8 cellular contexts compared by ENCODE assay signal in the genomic region with DNA sequence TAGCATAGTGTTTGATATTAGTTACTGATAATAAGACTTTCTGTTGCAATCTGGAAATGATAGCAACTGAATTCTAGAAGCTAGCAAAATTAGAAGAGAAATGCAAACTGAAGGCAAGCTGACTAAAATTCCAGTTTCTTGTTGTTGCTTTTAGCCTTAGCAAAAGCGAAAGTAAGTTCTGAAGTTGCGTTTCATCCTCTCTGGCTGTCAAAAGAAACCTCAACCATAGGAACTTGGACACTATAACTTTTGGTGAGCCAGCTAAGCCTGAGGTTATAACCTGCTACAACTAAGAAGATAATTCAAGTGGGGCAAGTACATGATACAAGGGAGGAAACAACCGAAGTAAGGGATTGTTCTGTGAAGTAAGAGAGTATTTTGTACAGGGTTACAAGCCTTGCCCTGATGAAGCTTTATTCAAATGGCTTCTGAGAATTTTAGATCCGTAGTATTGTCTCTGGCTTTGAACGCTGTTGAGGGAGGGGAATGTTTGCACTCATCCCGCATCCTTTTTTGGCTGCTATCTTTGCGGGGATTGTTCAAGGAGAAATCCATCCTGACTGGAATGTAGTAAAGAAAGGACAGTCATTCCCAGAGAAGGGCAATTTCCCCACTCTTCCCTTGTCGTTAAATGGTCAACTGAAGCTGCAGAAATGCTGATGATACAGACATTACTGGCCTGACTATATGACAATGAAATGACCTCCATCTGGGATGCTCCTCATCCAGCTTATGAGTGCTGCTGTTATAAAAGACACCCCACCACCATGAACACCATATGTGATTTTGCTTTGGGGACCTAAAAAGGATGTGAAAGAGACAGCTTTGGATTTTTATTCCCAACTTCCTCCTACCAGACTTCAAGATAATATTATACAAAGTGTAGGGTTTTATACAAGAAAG. TPM values are rescaled to one million over a fixed set of nuclear protein-coding genes. Genes with fewer than 3 reads are reported as not detected.
DNase-seq lines count a peak whose midpoint lies in the region; ATAC-seq, FAIRE-seq and TF ChIP-seq lines count a peak whose summit lies in the region.

No MANE protein-coding gene starts in this region.

- ATAC-seq in GM19351 (IDR thresholded peaks at IDR 0.05; ENCODE audit: unreplicated experiment): peak; percentile 84
- peak; percentile 90 for ATAC-seq in HG03432 (IDR thresholded peaks at IDR 0.05; ENCODE audit: unreplicated experiment)

- H2AFZ ChIP-seq in astrocyte (ENCODE audit: low read depth, low read length) (no peak overlapping the region), osteoblast (ENCODE audit: low read length) (peak overlapping the region; percentile 94)

- peaks cover 30% of the 10 kb centered on the region for H3K4me1 Mint-ChIP-seq in astrocyte (ENCODE audit: low read depth, unreplicated experiment)

- no peak overlapping the region for H3K9ac ChIP-seq in astrocyte (ENCODE audit: low read length)

- H3K4me3 ChIP-seq in AG10803 (ENCODE audit: low read length) (peak overlapping the region; percentile 44), astrocyte (ENCODE audit: insufficient read depth, low read depth, low read length) (no peak overlapping the region), osteoblast (ENCODE audit: insufficient read depth, low read length) (peak overlapping the region; percentile 77)

- peaks cover 2% of the 10 kb centered on the region for H3K4me1 ChIP-seq in astrocyte (ENCODE audit: insufficient read depth, low read length)
- peaks cover 14% of the 10 kb centered on the region for H3K4me1 ChIP-seq in osteoblast (ENCODE audit: insufficient read depth, low read length)

- H4K20me1 ChIP-seq in astrocyte (ENCODE audit: insufficient read depth, low read length) (no peaks in the 10 kb centered on the region), osteoblast (ENCODE audit: insufficient read depth, low read length) (no peaks in the 10 kb centered on the region)

- H3K27ac Mint-ChIP-seq in astrocyte (ENCODE audit: unreplicated experiment): no peak overlapping the region

- H3K27ac ChIP-seq in astrocyte (ENCODE audit: low read depth, low read length) (no peak overlapping the region), osteoblast (ENCODE audit: low read depth, low read length) (peak overlapping the region; percentile 70)

- H3K27me3 ChIP-seq in astrocyte (ENCODE audit: insufficient read depth, low read length) (no peaks in the 10 kb centered on the region), osteoblast (ENCODE audit: insufficient read depth, low read length) (no peaks in the 10 kb centered on the region)

- peak overlapping the region; percentile 30 for H3K4me3 Mint-ChIP-seq in astrocyte (ENCODE audit: unreplicated experiment)

- DNase-seq in AG10803 (ENCODE audit: low read depth) (no peak), astrocyte (ENCODE audit: low read depth) (no peak), osteoblast (ENCODE audit: insufficient read length, low spot score, missing footprints) (peak; percentile 84), NCI-H1436 (lab: John Stamatoyannopoulos, UW) (no peak), COLO668 (lab: John Stamatoyannopoulos, UW; ENCODE audit: unreplicated experiment) (no peak), NCI-H1694 (lab: John Stamatoyannopoulos, UW) (no peak)

- H3K4me2 ChIP-seq in astrocyte (ENCODE audit: low read length) (no peak overlapping the region), osteoblast (ENCODE audit: insufficient read depth, low read length) (peak overlapping the region; percentile 86)

- no peaks in the 10 kb centered on the region for H3K9me3 ChIP-seq in astrocyte (ENCODE audit: insufficient read depth, low read depth, low read length)
- H3K9me3 ChIP-seq in osteoblast (ENCODE audit: low read depth, low read length): no peaks in the 10 kb centered on the region

- no peaks in the 10 kb centered on the region for H3K9me3 Mint-ChIP-seq in astrocyte (ENCODE audit: unreplicated experiment)

- H3K79me2 ChIP-seq in astrocyte (ENCODE audit: insufficient read depth, low read length): no peaks in the 10 kb centered on the region
- H3K79me2 ChIP-seq in osteoblast (ENCODE audit: insufficient read depth, low read length): no peaks in the 10 kb centered on the region

- no peaks in the 10 kb centered on the region for H3K36me3 Mint-ChIP-seq in astrocyte (ENCODE audit: low read depth, unreplicated experiment)

- peak; percentile 23 for FAIRE-seq in astrocyte (lab: Jason Lieb, UNC)

- no peak for TF ChIP-seq CTCF in AG10803 (conservative IDR thresholded peaks at IDR 0.05; ENCODE audit: low read length)
- TF ChIP-seq CTCF in astrocyte (IDR thresholded peaks at IDR 0.05; ENCODE audit: insufficient read depth, low read depth, low read length): no peak
- no peak for TF ChIP-seq CTCF in osteoblast (IDR thresholded peaks at IDR 0.05; ENCODE audit: extremely low read depth, low read depth, low read length)

- no peaks in the 10 kb centered on the region for H3K36me3 ChIP-seq in astrocyte (ENCODE audit: insufficient read depth, low read length)
- no peaks in the 10 kb centered on the region for H3K36me3 ChIP-seq in osteoblast (ENCODE audit: insufficient read depth, low read length)

- H3K27me3 Mint-ChIP-seq in astrocyte (ENCODE audit: low read depth, unreplicated experiment): no peaks in the 10 kb centered on the region

RNA-seq across cellular contexts. Expression of gene TMX3, which starts 7.0 kb away (rescaled TPM):
- total RNA-seq in astrocyte: 64.4 and 64.6 TPM in 2 replicates
- total RNA-seq in osteoblast: 81.6 and 94.5 TPM in 2 replicates
